In genomic region chr14:22733829-22734228, GRCh38 we compare ENCODE assay signal across 23 cellular contexts.
"Had no signal": no experiment of that assay in that cellular context is flagged by ENCODE, and none has a peak within 500 bp of the region (broad histone marks: within the 10 kb centered on the region; RNA-seq: fewer than 3 reads in every experiment).

No MANE protein-coding gene starts in this region.

- FAIRE-seq: endometrium, islet of Langerhans, keratinocyte had no signal

- H3K9me3 ChIP-seq: colonic mucosa, esophagus muscularis mucosa, gastrocnemius medialis, heart right ventricle, left lung, lower lobe of right lung had no signal

- H3K36me3 ChIP-seq: colonic mucosa, esophagus muscularis mucosa, gastrocnemius medialis, heart right ventricle, left lung, lower lobe of right lung had no signal

- H3K27ac Mint-ChIP-seq: dendritic cell treated with granulocyte-macrophage colony-stimulating factor and Interleukin-4, amounts not matched to agents 40 ng/mL and 50 ng/mL, for 4 days; effector memory CD8-positive, alpha-beta T cell; endodermal cell had no signal

- H3K4me3 Mint-ChIP-seq: dendritic cell treated with granulocyte-macrophage colony-stimulating factor and Interleukin-4, amounts not matched to agents 40 ng/mL and 50 ng/mL, for 4 days; effector memory CD8-positive, alpha-beta T cell; endodermal cell had no signal

- H3K9me3 Mint-ChIP-seq: dendritic cell treated with granulocyte-macrophage colony-stimulating factor and Interleukin-4, amounts not matched to agents 40 ng/mL and 50 ng/mL, for 4 days; effector memory CD8-positive, alpha-beta T cell had no signal

- H3K27me3 ChIP-seq: colonic mucosa, esophagus muscularis mucosa, gastrocnemius medialis, heart right ventricle, left lung had no signal

- H3K27ac ChIP-seq: colonic mucosa, esophagus muscularis mucosa, gastrocnemius medialis, heart right ventricle, left lung, lower lobe of right lung had no signal

- ATAC-seq: effector memory CD8-positive, alpha-beta T cell; gastrocnemius medialis; heart right ventricle; left cardiac atrium; left lung; left ventricle myocardium superior; lower lobe of right lung had no signal

- DNase-seq: colonic mucosa; cortex of kidney; effector CD8-positive, alpha-beta T cell; effector memory CD8-positive, alpha-beta T cell; endodermal cell; foreskin fibroblast; foreskin melanocyte; gastrocnemius medialis; glutamatergic neuron; head of caudate nucleus; heart right ventricle; hippocampal formation; left cardiac atrium; left lung; left ventricle myocardium superior; lower lobe of right lung; mesenchymal stem cell; midbrain had no signal

- H3K4me3 ChIP-seq: colonic mucosa, esophagus muscularis mucosa, gastrocnemius medialis, heart right ventricle, left lung, lower lobe of right lung had no signal

- H3K4me1 ChIP-seq: colonic mucosa, esophagus muscularis mucosa, gastrocnemius medialis, heart right ventricle, left lung, lower lobe of right lung had no signal
